1 cellular context compared by ENCODE assay signal in genomic region chr2:38603402-38604265, GRCh38.
A peak's percentile ranks its signal among the peaks of the same experiment; 100 is the strongest.
TF ChIP-seq lines count a peak whose summit lies in the region.

No MANE protein-coding gene starts in this region.

TF ChIP-seq in neural cell, 6 proteins besides CTCF, POLR2A, EP300 and RAD21 (continued from another document):
- peak; percentile 3 for TF ChIP-seq REST (IDR thresholded peaks at IDR 0.05; ENCODE audit: borderline replicate concordance)
- peak; percentile 52 for TF ChIP-seq POLR2AphosphoS5 (IDR thresholded peaks at IDR 0.05)
